Comparison of ENCODE assay signal across 11 cellular contexts in genomic region chr1:225772848-225773247, GRCh38. TPM values are rescaled to one million over a fixed set of nuclear protein-coding genes. Genes with fewer than 3 reads are reported as not detected.
DNase-seq lines count a peak whose midpoint lies in the region; ATAC-seq and TF ChIP-seq lines count a peak whose summit lies in the region.
"Had no signal": no experiment of that assay in that cellular context is flagged by ENCODE, and none has a peak within 500 bp of the region (broad histone marks: within the 10 kb centered on the region; RNA-seq: fewer than 3 reads in every experiment).

No MANE protein-coding gene starts in this region.

- no peak overlapping the region for H3K4me3 Mint-ChIP-seq in T-helper 2 cell treated with Interferon-gamma antibody and Interleukin-4, amounts not matched to agents 5 μg/mL and 100 μg/mL, for 36 hours

- H3K79me2 ChIP-seq in KMS-11 (ENCODE audit: insufficient read depth, low read depth) = peaks cover 1% of the 10 kb centered on the region; the same call in 1 of the 2 replicates

- H3K4me1 ChIP-seq in KMS-11 (ENCODE audit: low read depth, poor library complexity, severe bottlenecking) (peaks cover 50% of the 10 kb centered on the region), left lung (peaks cover 12 to 37% of the 10 kb centered on the region in 2 donors)

- H3K4me1 Mint-ChIP-seq in T-helper 2 cell treated with Interferon-gamma antibody and Interleukin-4, amounts not matched to agents 5 μg/mL and 100 μg/mL, for 36 hours (ENCODE audit: low read depth) = peaks cover 1% of the 10 kb centered on the region

- H3K9me3 Mint-ChIP-seq in T-helper 2 cell treated with Interferon-gamma antibody and Interleukin-4, amounts not matched to agents 5 μg/mL and 100 μg/mL, for 36 hours = no peaks in the 10 kb centered on the region
- H3K9me3 Mint-ChIP-seq: CD4-positive, alpha-beta T cell had no signal

- H3K27ac ChIP-seq in KMS-11 (no peak overlapping the region), left lung (peak overlapping the region; percentile 51 to 75), skin epidermis (peak overlapping the region in 19 of 21 experiments; percentile 4 to 78 (median 37))

- H3K4me3 ChIP-seq in KMS-11 (IDR thresholded peaks at IDR 0.05; ENCODE audit: insufficient read depth, low read depth, low read length) (no peak overlapping the region), left lung (no peak overlapping the region), skin epidermis (no peak overlapping the region)

- H2AFZ ChIP-seq in KMS-11 (ENCODE audit: low read depth) = peak overlapping the region; percentile 74; the same call in 1 of the 2 replicates

- no peak overlapping the region for H3K9ac ChIP-seq in KMS-11

- no peak for ATAC-seq in left lung
- ATAC-seq in GM21825 (IDR thresholded peaks at IDR 0.05; ENCODE audit: unreplicated experiment) = no peak
- no peak for ATAC-seq in HG03097 (IDR thresholded peaks at IDR 0.05; ENCODE audit: low FRiP score, unreplicated experiment)

- H3K27ac Mint-ChIP-seq in T-helper 2 cell treated with Interferon-gamma antibody and Interleukin-4, amounts not matched to agents 5 μg/mL and 100 μg/mL, for 36 hours = no peak overlapping the region
- H3K27ac Mint-ChIP-seq: CD4-positive, alpha-beta T cell had no signal

- H3K9me3 ChIP-seq in left lung = no peaks in the 10 kb centered on the region

- peaks cover 2% of the 10 kb centered on the region for H3K27me3 Mint-ChIP-seq in T-helper 2 cell treated with Interferon-gamma antibody and Interleukin-4, amounts not matched to agents 5 μg/mL and 100 μg/mL, for 36 hours (ENCODE audit: low read depth)
- H3K27me3 Mint-ChIP-seq: CD4-positive, alpha-beta T cell had no signal

- no peaks in the 10 kb centered on the region for H3K27me3 ChIP-seq in KMS-11 (ENCODE audit: insufficient read depth, low read depth)
- H3K27me3 ChIP-seq in left lung = no peaks in the 10 kb centered on the region

- no peaks in the 10 kb centered on the region for H4K20me1 ChIP-seq in KMS-11 (ENCODE audit: insufficient read depth)

- no peak overlapping the region for H3K4me2 ChIP-seq in KMS-11

- intact Hi-C loops in left lung (cut with DNase I) = loop anchor here in 1 of 2 donors (5.0 kb wide), 1 partner anchor 296 kb away; no protein-coding TSS in a partner anchor

- no peaks in the 10 kb centered on the region for H3K36me3 ChIP-seq in KMS-11 (ENCODE audit: insufficient read depth)
- H3K36me3 ChIP-seq in left lung = no peaks in the 10 kb centered on the region

- DNase-seq in astrocyte of the hippocampus (ENCODE audit: low read depth, low spot score) = peak; percentile 24
- DNase-seq in left lung = no peak
- DNase-seq in C1 segment of cervical spinal cord (lab: John Stamatoyannopoulos, UW) = no peak
- DNase-seq in T-helper 2 cell treated with Interferon-gamma antibody and Interleukin-4, amounts not matched to agents 5 μg/mL and 100 μg/mL, for 36 hours (ENCODE audit: low spot score) = no peak
- DNase-seq: activated CD4-positive, CD25-positive, alpha-beta regulatory T cell treated with anti-CD3 and anti-CD28 coated beads, Interleukin-2, amount 50 U/mL, for 72 hours; activated T-cell treated with anti-CD3 and anti-CD28 coated beads, Interleukin-2, amount 50 U/mL, for 1 hour; CD4-positive, alpha-beta T cell had no signal

- TF ChIP-seq CTCF in KMS-11 (conservative IDR thresholded peaks at IDR 0.05; ENCODE audit: low read depth, low read length) (no peak), left lung (IDR thresholded peaks at IDR 0.05) (no peak)

- no peaks in the 10 kb centered on the region for H3K36me3 Mint-ChIP-seq in T-helper 2 cell treated with Interferon-gamma antibody and Interleukin-4, amounts not matched to agents 5 μg/mL and 100 μg/mL, for 36 hours (ENCODE audit: low read depth)

RNA-seq across cellular contexts. Expression of gene SRP9, which starts 4.8 kb away (rescaled TPM):
- total RNA-seq in left lung = 100 to 1,000 TPM; 195 to 204 TPM

RNA-seq across cellular contexts. Expression of gene EPHX1, which starts 37.1 kb away (rescaled TPM):
- 100 to 1,000 TPM; 116 to 305 TPM for total RNA-seq in left lung
